7 cellular contexts compared by ENCODE assay signal in genomic region chr15:88274534-88275460, GRCh38. TPM values are rescaled to one million over a fixed set of nuclear protein-coding genes. Genes with fewer than 3 reads are reported as not detected.
DNase-seq lines count a peak whose midpoint lies in the region; ATAC-seq and TF ChIP-seq lines count a peak whose summit lies in the region.

No MANE protein-coding gene starts in this region.

- no peaks in the 10 kb centered on the region for H3K4me1 ChIP-seq in Karpas-422 (ENCODE audit: low read length)

- no peak overlapping the region for H3K27ac ChIP-seq in Karpas-422 (ENCODE audit: low read length)
- H3K27ac ChIP-seq in VCaP, result no peak overlapping the region

- H3K4me3 ChIP-seq in Karpas-422 (ENCODE audit: low read length) (no peak overlapping the region), cardiac fibroblast (replicated peaks in 1 of 2; ENCODE audit: low read depth in 2 of 2, low read length in 2 of 2) (no peak overlapping the region)

- no peaks in the 10 kb centered on the region for H3K27me3 ChIP-seq in Karpas-422 (ENCODE audit: low read length)

- no peaks in the 10 kb centered on the region for H3K9me3 ChIP-seq in Karpas-422 (ENCODE audit: low read length)

- no peaks in the 10 kb centered on the region for H3K36me3 ChIP-seq in Karpas-422 (ENCODE audit: insufficient read depth, low read length)

- TF ChIP-seq CTCF in VCaP (conservative IDR thresholded peaks at IDR 0.05), result peak; percentile 99
- TF ChIP-seq CTCF in cardiac fibroblast (IDR thresholded peaks at IDR 0.05; ENCODE audit: low read depth, low read length), result peak; percentile 89

- no peak overlapping the region for H2AFZ ChIP-seq in Karpas-422 (ENCODE audit: low read length)

- DNase-seq in GDM1 (lab: John Stamatoyannopoulos, UW), result peak; percentile 41
- peak; percentile 89 for DNase-seq in Karpas-422
- peak; percentile 68 to 74 for DNase-seq in cardiac fibroblast (ENCODE audit: low read depth in 2 of 2)
- DNase-seq in left lobe of liver (ENCODE audit: low spot score), result peak; percentile 61
- DNase-seq in stimulated activated CD4-positive, alpha-beta T cell treated with anti-CD3 and anti-CD28 coated beads, TNF-alpha, amount 100 ng/mL, for 1 hour (ENCODE audit: low read depth in 3 of 3, low spot score in 1 of 3), result peak in 2 of 3 donors; percentile 2 to 47

- H3K4me2 ChIP-seq in Karpas-422 (ENCODE audit: low read depth, low read length, poor library complexity, severe bottlenecking), result no peak overlapping the region

- H3K79me2 ChIP-seq in Karpas-422 (ENCODE audit: low read length), result no peaks in the 10 kb centered on the region

- H4K20me1 ChIP-seq in Karpas-422 (ENCODE audit: insufficient read depth, low read depth, low read length), result no peaks in the 10 kb centered on the region

- no peaks in the 10 kb centered on the region for H3K9me2 ChIP-seq in Karpas-422 (replicated peaks; ENCODE audit: insufficient read depth, low read length)

- no peak overlapping the region for H3K9ac ChIP-seq in Karpas-422 (ENCODE audit: low read length)

- ATAC-seq in GM21526 (IDR thresholded peaks at IDR 0.05; ENCODE audit: low FRiP score, unreplicated experiment) (peak; percentile 77), left lobe of liver (peak; percentile 98)

RNA-seq across cellular contexts. Expression of gene NTRK3, which starts 18.3 kb away (rescaled TPM):
- 0.04 and 0.11 TPM in 2 replicates for total RNA-seq in Karpas-422 (2014; rRNA removed; shearing (Covaris generic); ENCODE audit: low replicate concordance)
- total RNA-seq in left lobe of liver, result 0.38 TPM

Comparison
In these comparisons a context has a peak if more than half of its experiments do, and no peak if none do; other contexts are left out.
1. DNase-seq: peak in every context shown above with its lines; median percentile 89 in Karpas-422; 71 in cardiac fibroblast; 61 in left lobe of liver; 41 in GDM1; 24 in stimulated activated CD4-positive, alpha-beta T cell treated with anti-CD3 and anti-CD28 coated beads, TNF-alpha, amount 100 ng/mL, for 1 hour.